8 cellular contexts compared by ENCODE assay signal in the genomic region with DNA sequence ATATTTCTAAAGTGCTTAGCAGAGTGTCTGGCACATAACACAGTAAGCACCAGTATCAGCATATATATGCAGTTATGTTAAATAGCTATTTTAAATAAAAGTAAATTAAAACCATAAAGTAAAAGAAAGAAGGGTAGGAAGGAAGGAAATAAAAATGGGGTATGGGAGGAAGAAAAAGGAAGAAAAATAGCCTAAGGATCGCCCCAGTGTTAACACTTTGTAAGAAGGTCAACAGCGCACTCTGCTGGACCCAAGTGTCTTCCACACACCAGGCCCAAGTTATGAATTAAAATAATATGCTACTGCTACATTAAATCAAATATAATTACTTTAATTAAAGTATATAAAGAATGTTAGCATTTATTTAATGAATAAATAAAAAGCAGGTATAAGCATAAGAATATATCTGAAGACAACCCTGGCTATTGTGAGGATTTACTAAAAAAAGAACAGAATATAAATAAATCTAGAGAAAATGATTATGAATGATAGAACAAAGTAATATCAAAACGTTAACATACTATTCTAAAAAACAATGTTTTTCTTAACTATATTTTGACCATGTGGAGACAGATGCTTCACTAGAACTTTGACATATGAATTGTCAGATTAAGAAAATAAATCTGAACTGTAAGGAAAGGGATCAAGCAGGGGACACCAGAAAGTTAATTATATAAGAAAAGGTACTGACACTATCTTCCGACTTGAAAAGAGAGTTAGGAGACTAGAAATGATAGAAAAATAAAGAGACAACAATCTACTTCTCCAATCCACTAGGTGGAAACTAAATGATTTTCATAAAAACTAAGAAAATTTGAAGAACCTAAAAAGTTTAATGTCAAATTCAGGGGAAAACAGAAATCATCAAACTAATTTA. TPM values are rescaled to one million over a fixed set of nuclear protein-coding genes. Genes with fewer than 3 reads are reported as not detected.
DNase-seq lines count a peak whose midpoint lies in the region; ATAC-seq and TF ChIP-seq lines count a peak whose summit lies in the region.

No MANE protein-coding gene starts in this region.

- H2AK5ac ChIP-seq in H9 (ENCODE audit: insufficient read length, low read length), result no peak overlapping the region

- H3K56ac ChIP-seq in H9 (ENCODE audit: insufficient read length, low read depth, low read length), result no peak overlapping the region

- no peak overlapping the region for H3K23ac ChIP-seq in H9 (ENCODE audit: insufficient read length, low read depth, low read length)

- peak; percentile 93 for TF ChIP-seq CTCF in H9 (conservative IDR thresholded peaks at IDR 0.05)
- TF ChIP-seq CTCF in neural cell (IDR thresholded peaks at IDR 0.05; ENCODE audit: poor library complexity, severe bottlenecking), result peak; percentile 81
- TF ChIP-seq CTCF in transverse colon (IDR thresholded peaks at IDR 0.05), result peak; percentile 55 to 73 (median 68)

- H2BK15ac ChIP-seq in H9 (ENCODE audit: low read depth, low read length), result no peak overlapping the region

- H3K79me2 ChIP-seq in H9 (ENCODE audit: insufficient read depth, low read length) (no peaks in the 10 kb centered on the region), neural cell (replicated peaks; ENCODE audit: insufficient read depth, low read length) (no peaks in the 10 kb centered on the region)

- H3K36me3 Mint-ChIP-seq in H9 (ENCODE audit: insufficient read depth in 1 of 3, low read depth in 3 of 3), result peaks cover 2 to 15% (median 15%) of the 10 kb centered on the region in 3 experiments; a peak in 5 of 7 replicates
- H3K36me3 Mint-ChIP-seq in activated CD8-positive, alpha-beta T cell treated with anti-CD3 and anti-CD28 coated beads, Interleukin-2, amount 10 ng/mL, durations not matched to agents 7 days and 5 days (ENCODE audit: low read depth), result peaks cover 11% of the 10 kb centered on the region

- H3K9me3 ChIP-seq in H9 (ENCODE audit: control insufficient read depth, low read depth, low read length), result no peaks in the 10 kb centered on the region
- H3K9me3 ChIP-seq in neural cell (ENCODE audit: low read length), result no peaks in the 10 kb centered on the region
- H3K9me3 ChIP-seq in transverse colon, result no peaks in the 10 kb centered on the region

- H3K4me2 ChIP-seq in H9 (ENCODE audit: insufficient read depth, insufficient read length, low read length), result no peak overlapping the region
- H3K4me2 ChIP-seq in neural cell (ENCODE audit: low read length), result no peak overlapping the region

- no peak overlapping the region for H2BK5ac ChIP-seq in H9 (ENCODE audit: insufficient read length, low read length)

- H3K36me3 ChIP-seq in neural cell (ENCODE audit: insufficient read depth, low read length), result no peaks in the 10 kb centered on the region
- no peaks in the 10 kb centered on the region for H3K36me3 ChIP-seq in transverse colon

- no peak overlapping the region for H3T11ph ChIP-seq in H9 (ENCODE audit: low read length)

- DNase-seq in CD1c-positive myeloid dendritic cell (ENCODE audit: extremely low spot score) (peak; percentile 78), H9 (no peak), NCI-H510A (lab: John Stamatoyannopoulos, UW) (peak; percentile 40), transverse colon (peak; percentile 60)
- DNase-seq in activated CD8-positive, alpha-beta T cell treated with anti-CD3 and anti-CD28 coated beads, Interleukin-2, amount 10 ng/mL, durations not matched to agents 7 days and 5 days, result peak; percentile 64

- TF ChIP-seq POLR2A in transverse colon (IDR thresholded peaks at IDR 0.05), result no peak

- no peak overlapping the region for H2BK12ac ChIP-seq in H9 (ENCODE audit: insufficient read length, low read depth, low read length)

- no peaks in the 10 kb centered on the region for H3K23me2 ChIP-seq in H9 (ENCODE audit: insufficient read length, low read depth, low read length, poor library complexity, severe bottlenecking)

- no peak overlapping the region for H4K91ac ChIP-seq in H9 (ENCODE audit: insufficient read length, low read depth, low read length)

- H3K27me3 Mint-ChIP-seq in H9 (ENCODE audit: low read depth), result no peaks in the 10 kb centered on the region
- no peaks in the 10 kb centered on the region for H3K27me3 Mint-ChIP-seq in activated CD8-positive, alpha-beta T cell treated with anti-CD3 and anti-CD28 coated beads, Interleukin-2, amount 10 ng/mL, durations not matched to agents 7 days and 5 days (ENCODE audit: low read depth)

- H3K79me1 ChIP-seq in H9 (ENCODE audit: insufficient read depth, low read depth, low read length, poor library complexity, severe bottlenecking), result no peaks in the 10 kb centered on the region

- no peak for TF ChIP-seq EP300 in neural cell (conservative IDR thresholded peaks at IDR 0.05; ENCODE audit: poor library complexity, severe bottlenecking)
- no peak for TF ChIP-seq EP300 in transverse colon (IDR thresholded peaks at IDR 0.05; ENCODE audit: low read depth)

- H2AFZ ChIP-seq in H9 (ENCODE audit: low read length), result no peak overlapping the region
- no peak overlapping the region for H2AFZ ChIP-seq in neural cell (ENCODE audit: low read depth, low read length)

- CTCF ChIA-PET in activated CD8-positive, alpha-beta T cell treated with anti-CD3 and anti-CD28 coated beads, Interleukin-2, amount 10 ng/mL, durations not matched to agents 7 days and 5 days (lab: Charles Lee), result interaction anchor here (0.7 to 1.8 kb wide), 10 partner anchors 8 to 387 kb away, joined by 3 to 18 read pairs (median 4); no protein-coding TSS in a partner anchor

- no peak overlapping the region for H3K27ac Mint-ChIP-seq in H9
- no peak overlapping the region for H3K27ac Mint-ChIP-seq in activated CD8-positive, alpha-beta T cell treated with anti-CD3 and anti-CD28 coated beads, Interleukin-2, amount 10 ng/mL, durations not matched to agents 7 days and 5 days

- H3K4ac ChIP-seq in H9 (ENCODE audit: low read depth, low read length), result no peak overlapping the region

- no peaks in the 10 kb centered on the region for H3F3A ChIP-seq in neural cell (ENCODE audit: insufficient read depth, low read length, poor library complexity, severe bottlenecking)

- H3K4me3 ChIP-seq in neural cell (ENCODE audit: low read length) (no peak overlapping the region), transverse colon (no peak overlapping the region)

- no peaks in the 10 kb centered on the region for H4K20me1 ChIP-seq in H9 (ENCODE audit: control insufficient read depth, insufficient read depth, insufficient read length)
- no peaks in the 10 kb centered on the region for H4K20me1 ChIP-seq in neural cell (ENCODE audit: insufficient read depth)

- no peak overlapping the region for H3K14ac ChIP-seq in H9 (ENCODE audit: insufficient read depth, low read length)

- H3K27ac ChIP-seq in H9 (ENCODE audit: insufficient read length, low read depth, low read length) (no peak overlapping the region), neural cell (ENCODE audit: low read length) (no peak overlapping the region), transverse colon (no peak overlapping the region)

- no peaks in the 10 kb centered on the region for H3K27me3 ChIP-seq in H9 (ENCODE audit: insufficient read depth, low read length)
- no peaks in the 10 kb centered on the region for H3K27me3 ChIP-seq in neural cell (ENCODE audit: insufficient read depth, low read depth, low read length)
- no peaks in the 10 kb centered on the region for H3K27me3 ChIP-seq in transverse colon

- H3K4me3 Mint-ChIP-seq in H9, result no peak overlapping the region
- H3K4me3 Mint-ChIP-seq in activated CD8-positive, alpha-beta T cell treated with anti-CD3 and anti-CD28 coated beads, Interleukin-2, amount 10 ng/mL, durations not matched to agents 7 days and 5 days, result no peak overlapping the region

- intact Hi-C loops in transverse colon (cut with DNase I; ENCODE audit: low total_unique reads), result no loop called here

- H3K18ac ChIP-seq in H9 (ENCODE audit: insufficient read length, low read depth, low read length), result no peak overlapping the region

- no peaks in the 10 kb centered on the region for H3K9me2 ChIP-seq in neural cell (ENCODE audit: insufficient read depth, low read length)

- H3K9me3 Mint-ChIP-seq in H9, result no peaks in the 10 kb centered on the region
- no peaks in the 10 kb centered on the region for H3K9me3 Mint-ChIP-seq in activated CD8-positive, alpha-beta T cell treated with anti-CD3 and anti-CD28 coated beads, Interleukin-2, amount 10 ng/mL, durations not matched to agents 7 days and 5 days (ENCODE audit: insufficient read depth)

- H4K8ac ChIP-seq in H9 (replicated peaks; ENCODE audit: insufficient read length, low read depth, low read length), result no peak overlapping the region

- H3K4me1 ChIP-seq in H9 (ENCODE audit: insufficient read depth, low read length) (no peaks in the 10 kb centered on the region), transverse colon (no peaks in the 10 kb centered on the region)

- in situ Hi-C loops in transverse colon (cut with MboI; ENCODE audit: low pct_ligation_motif_present in 1 of 4, low pct_unique_long_range_greater_than_20kb in 1 of 4, low sequenced_read_pairs in 3 of 4), result loop anchor here (5.0 to 25.0 kb wide), 6 partner anchors 100 to 425 kb away; no protein-coding TSS in a partner anchor

- no peak overlapping the region for H2BK20ac ChIP-seq in H9 (ENCODE audit: low read depth, low read length, poor library complexity, severe bottlenecking)

- H3K9ac ChIP-seq in H9 (ENCODE audit: extremely low read depth, insufficient read length, low read length), result no peak overlapping the region
- no peak overlapping the region for H3K9ac ChIP-seq in neural cell (ENCODE audit: low read length)

- WGBS in H9 (ENCODE audit: extremely low coverage, insufficient read length, low lambda C conversion rate), result no CpG with 5 or more reads among the region's 4 CpGs
- WGBS in transverse colon (ENCODE audit: low coverage in 1 of 2), 2 donors, result 46 to 55% methylated on average over 4 of the region's 4 CpGs

- no peak overlapping the region for H4K5ac ChIP-seq in H9 (ENCODE audit: insufficient read length, low read depth, low read length)

- peaks cover 0 to 2% of the 10 kb centered on the region in 2 experiments; a peak in 1 of 4 replicates for H3K4me1 Mint-ChIP-seq in H9
- no peaks in the 10 kb centered on the region for H3K4me1 Mint-ChIP-seq in activated CD8-positive, alpha-beta T cell treated with anti-CD3 and anti-CD28 coated beads, Interleukin-2, amount 10 ng/mL, durations not matched to agents 7 days and 5 days (ENCODE audit: low read depth)

- ATAC-seq in activated CD8-positive, alpha-beta T cell treated with anti-CD3 and anti-CD28 coated beads, Interleukin-2, amount 10 ng/mL, durations not matched to agents 7 days and 5 days, result no peak
- ATAC-seq in esophagus mucosa (peak; percentile 73), GM21529 (IDR thresholded peaks at IDR 0.05; ENCODE audit: unreplicated experiment) (no peak)

- H2BK120ac ChIP-seq in H9 (ENCODE audit: low read depth, low read length, poor library complexity, severe bottlenecking), result no peak overlapping the region

- TF ChIP-seq RAD21 in neural cell (conservative IDR thresholded peaks at IDR 0.05), result peak; percentile 88

- POLR2A ChIA-PET in activated CD8-positive, alpha-beta T cell treated with anti-CD3 and anti-CD28 coated beads, Interleukin-2, amount 10 ng/mL, durations not matched to agents 7 days and 5 days (lab: Charles Lee), result no interaction called here

RNA-seq across cellular contexts. Expression of a gene that starts 25.9 kb away (rescaled TPM):
- total RNA-seq in H9 (2021) (18.3 and 20.2 TPM in 2 replicates), esophagus mucosa (3.9 TPM), transverse colon (1 to 10 TPM in 3 of 4 donors, under 1 TPM in 1; 0.80 to 1.9 (median 1.2) TPM)
- 10 to 100 TPM; 24.3 to 25.9 TPM for total RNA-seq in activated CD8-positive, alpha-beta T cell treated with anti-CD3 and anti-CD28 coated beads, Interleukin-2, amount 10 ng/mL, durations not matched to agents 7 days and 5 days
- polyA plus RNA-seq in neural cell, result 0.42 and 0.47 TPM in 2 replicates
- polyA minus RNA-seq in neural cell, result 3.1 and 3.4 TPM in 2 replicates
